ENCODE assay signal across 16 cellular contexts in the genomic region with DNA sequence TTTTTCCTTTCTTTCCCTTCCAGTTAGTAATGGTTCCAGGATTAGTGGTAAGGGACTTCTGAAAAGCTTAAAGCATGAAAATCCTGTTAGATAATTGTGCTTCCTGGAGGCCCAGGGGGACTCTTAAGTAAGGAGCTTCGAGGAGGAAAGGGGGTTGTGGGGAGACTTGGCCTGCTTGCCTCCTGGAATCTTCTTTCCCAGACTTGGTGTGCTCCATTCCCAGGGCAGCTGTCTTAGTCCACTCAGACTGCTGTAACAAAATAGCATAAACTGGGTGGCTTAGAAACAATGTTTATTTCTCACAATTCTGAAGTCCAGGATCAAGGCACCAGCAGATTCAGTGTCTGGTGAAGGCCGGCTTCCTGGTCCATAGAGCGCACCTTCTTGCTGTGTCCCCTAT.
A peak's percentile ranks its signal among the peaks of the same experiment; 100 is the strongest.
DNase-seq lines count a peak whose midpoint lies in the region; ATAC-seq, FAIRE-seq and TF ChIP-seq lines count a peak whose summit lies in the region.
"Had no signal": no experiment of that assay in that cellular context is flagged by ENCODE, and none has a peak within 500 bp of the region (broad histone marks: within the 10 kb centered on the region; RNA-seq: fewer than 3 reads in every experiment).

No MANE protein-coding gene starts in this region.

- no peak overlapping the region for H3K4me3 Mint-ChIP-seq in activated T-cell treated with anti-CD3 and anti-CD28 coated beads, Interleukin-2, amount 50 U/mL, for 24 hours
- H3K4me3 Mint-ChIP-seq in T-helper 17 cell = peak overlapping the region; percentile 52

- peaks cover 21% of the 10 kb centered on the region for H3K4me1 Mint-ChIP-seq in activated T-cell treated with anti-CD3 and anti-CD28 coated beads, Interleukin-2, amount 50 U/mL, for 24 hours (ENCODE audit: low read depth)
- H3K4me1 Mint-ChIP-seq in T-helper 17 cell = peaks cover 37% of the 10 kb centered on the region

- H4K20me1 ChIP-seq in keratinocyte (ENCODE audit: control insufficient read depth, extremely low read depth, insufficient read depth, low read length) = no peaks in the 10 kb centered on the region

- H3K9me3 ChIP-seq in T-helper 17 cell (ENCODE audit: control insufficient read depth, low read length, poor library complexity, severe bottlenecking) (no peaks in the 10 kb centered on the region), keratinocyte (ENCODE audit: control insufficient read depth, low read depth, low read length) (no peaks in the 10 kb centered on the region), subcutaneous abdominal adipose tissue (ENCODE audit: control insufficient read depth in 5 of 5, low read length in 5 of 5) (no peaks in the 10 kb centered on the region)
- H3K9me3 ChIP-seq: MG63 had no signal

- no peaks in the 10 kb centered on the region for H3K79me2 ChIP-seq in keratinocyte (ENCODE audit: control insufficient read depth, insufficient read depth, low read length)

- H3K9ac ChIP-seq in keratinocyte (ENCODE audit: control insufficient read depth, extremely low read depth, insufficient read depth, low read length) (peak overlapping the region; percentile 57), subcutaneous abdominal adipose tissue (ENCODE audit: low read length in 5 of 5) (peak overlapping the region in 1 of 5 donors; percentile 13)

- dilution Hi-C loops in keratinocyte (cut with MboI; ENCODE audit: extremely low pct_ligation_motif_present, low sequenced_read_pairs) = no loop called here

- ATAC-seq in T-helper 17 cell (no peak), HG02763 (IDR thresholded peaks at IDR 0.05; ENCODE audit: unreplicated experiment) (no peak)

- peak overlapping the region; percentile 38 for H3K27ac Mint-ChIP-seq in activated T-cell treated with anti-CD3 and anti-CD28 coated beads, Interleukin-2, amount 50 U/mL, for 24 hours
- peak overlapping the region; percentile 81 for H3K27ac Mint-ChIP-seq in T-helper 17 cell

- no peaks in the 10 kb centered on the region for H3K27me3 ChIP-seq in keratinocyte (ENCODE audit: control insufficient read depth, extremely low read depth, insufficient read depth, low read length)
- H3K27me3 ChIP-seq in subcutaneous abdominal adipose tissue (ENCODE audit: control insufficient read depth in 5 of 5, insufficient read depth in 4 of 5, low read length in 5 of 5) = no peaks in the 10 kb centered on the region
- H3K27me3 ChIP-seq: cardiac muscle cell, MG63 had no signal

- H3K4me2 ChIP-seq in keratinocyte (ENCODE audit: control insufficient read depth, extremely low read depth, insufficient read depth, low read depth, low read length) = peak overlapping the region; percentile 88

- H3K36me3 ChIP-seq in keratinocyte (ENCODE audit: control insufficient read depth in 2 of 2, extremely low read depth in 1 of 2, insufficient read depth in 2 of 2, low read length in 2 of 2) (no peaks in the 10 kb centered on the region), subcutaneous abdominal adipose tissue (ENCODE audit: control insufficient read depth in 5 of 5, insufficient read depth in 5 of 5, low read length in 5 of 5) (no peaks in the 10 kb centered on the region)
- H3K36me3 ChIP-seq: cardiac muscle cell, MG63 had no signal

- DNase-seq in activated T-cell treated with anti-CD3 and anti-CD28 coated beads, Interleukin-2, amount 50 U/mL, for 24 hours = no peak
- DNase-seq in activated T-cell treated with anti-CD3 and anti-CD28 coated beads for 4 hours = no peak
- DNase-seq in T-helper 17 cell = no peak
- no peak for DNase-seq in keratinocyte (ENCODE audit: low read depth, low spot score)
- DNase-seq in OCI-M1 (lab: John Stamatoyannopoulos, UW) = no peak
- no peak for DNase-seq in central memory CD4-positive, alpha-beta T cell
- DNase-seq: COR-L47, NCI-H1930, NCI-H526 had no signal

- H3K4me1 ChIP-seq in keratinocyte (ENCODE audit: control insufficient read depth, extremely low read depth, insufficient read depth, low read length) = peaks cover 21% of the 10 kb centered on the region
- H3K4me1 ChIP-seq in subcutaneous abdominal adipose tissue (ENCODE audit: control insufficient read depth in 5 of 5, insufficient read depth in 5 of 5, low read length in 5 of 5) = peaks cover 0 to 17% (median 5%) of the 10 kb centered on the region in 5 donors

- no peaks in the 10 kb centered on the region for H3K9me3 Mint-ChIP-seq in activated T-cell treated with anti-CD3 and anti-CD28 coated beads, Interleukin-2, amount 50 U/mL, for 24 hours
- H3K9me3 Mint-ChIP-seq: activated naive CD4-positive, alpha-beta T cell treated with anti-CD3 and anti-CD28 coated beads, Interleukin-2, amount 50 U/mL, for 24 hours; immature natural killer cell had no signal

- FAIRE-seq in keratinocyte (lab: Jason Lieb, UNC) = no peak
- FAIRE-seq: G401.6 had no signal

- H3K36me3 Mint-ChIP-seq in activated T-cell treated with anti-CD3 and anti-CD28 coated beads, Interleukin-2, amount 50 U/mL, for 24 hours (ENCODE audit: low read depth) = no peaks in the 10 kb centered on the region
- H3K36me3 Mint-ChIP-seq in T-helper 17 cell (ENCODE audit: low read depth) = no peaks in the 10 kb centered on the region
- H3K36me3 Mint-ChIP-seq: immature natural killer cell had no signal

- H3K27ac ChIP-seq in keratinocyte (ENCODE audit: control insufficient read depth, insufficient read depth, low read length) (peak overlapping the region; percentile 54), subcutaneous abdominal adipose tissue (ENCODE audit: low read depth, low read length) (peak overlapping the region; percentile 12)
- H3K27ac ChIP-seq: cardiac muscle cell had no signal

- H3K4me3 ChIP-seq in keratinocyte (ENCODE audit: control insufficient read depth in 2 of 3, extremely low read depth in 1 of 3, insufficient read depth in 2 of 3, low read depth in 1 of 3, low read length in 3 of 3) = peak overlapping the region in 2 of 3 experiments; percentile 24 to 55
- no peak overlapping the region for H3K4me3 ChIP-seq in subcutaneous abdominal adipose tissue (ENCODE audit: low read depth in 1 of 5, low read length in 5 of 5)
- H3K4me3 ChIP-seq: cardiac muscle cell, MG63 had no signal

- H2AFZ ChIP-seq in keratinocyte (ENCODE audit: control insufficient read depth, low read length) = peak overlapping the region; percentile 66

- no peaks in the 10 kb centered on the region for H3K9me1 ChIP-seq in keratinocyte (ENCODE audit: control insufficient read depth, extremely low read depth, insufficient read depth, low read length)

- no peaks in the 10 kb centered on the region for H3K27me3 Mint-ChIP-seq in activated T-cell treated with anti-CD3 and anti-CD28 coated beads, Interleukin-2, amount 50 U/mL, for 24 hours
- no peaks in the 10 kb centered on the region for H3K27me3 Mint-ChIP-seq in T-helper 17 cell
- H3K27me3 Mint-ChIP-seq: activated naive CD4-positive, alpha-beta T cell treated with anti-CD3 and anti-CD28 coated beads, Interleukin-2, amount 50 U/mL, for 24 hours had no signal

- no peak for TF ChIP-seq CTCF in keratinocyte (optimal IDR thresholded peaks at IDR 0.05 in 1 of 3, IDR thresholded peaks at IDR 0.05 in 1 of 3, conservative IDR thresholded peaks at IDR 0.05 in 1 of 3; ENCODE audit: extremely low read depth in 1 of 3, insufficient read depth in 2 of 3, low read length in 3 of 3)

Comparison
In these comparisons a context has a peak if more than half of its experiments do, and no peak if none do; other contexts are left out.
1. H3K4me3 ChIP-seq: peak in keratinocyte (2 of 3); none in subcutaneous abdominal adipose tissue (0 of 5).